Comparison of ENCODE assay signal across 8 cellular contexts in genomic region chr11:133945087-133945974, GRCh38. TPM values are rescaled to one million over a fixed set of nuclear protein-coding genes. Genes with fewer than 3 reads are reported as not detected.
A peak's percentile ranks its signal among the peaks of the same experiment; 100 is the strongest.
DNase-seq lines count a peak whose midpoint lies in the region; ATAC-seq, FAIRE-seq and TF ChIP-seq lines count a peak whose summit lies in the region.

No MANE protein-coding gene starts in this region.

- TF ChIP-seq CTCF in kidney (IDR thresholded peaks at IDR 0.05; ENCODE audit: borderline replicate concordance, extremely low read depth, insufficient read depth) (no peak), RWPE1 (conservative IDR thresholded peaks at IDR 0.05; ENCODE audit: low read depth) (no peak)

- no peaks in the 10 kb centered on the region for H3K36me3 ChIP-seq in kidney (ENCODE audit: control insufficient read depth in 1 of 2, insufficient read depth in 2 of 2, low read length in 2 of 2)

- ATAC-seq in SK-N-SH treated with all-trans-retinoic acid at 6 μM for 48 hours (peak; percentile 21; the same call in 1 of the 3 replicates), HG02870 (IDR thresholded peaks at IDR 0.05; ENCODE audit: unreplicated experiment) (no peak)

- H3K9me3 ChIP-seq in kidney (ENCODE audit: control insufficient read depth in 1 of 2, low read length in 2 of 2), result no peaks in the 10 kb centered on the region

- intact Hi-C loops in kidney (cut with DNase I), result no loop called here

- H3K4me3 ChIP-seq in kidney (ENCODE audit: low read length in 2 of 2), result no peak overlapping the region

- no peaks in the 10 kb centered on the region for H3K4me1 ChIP-seq in kidney (ENCODE audit: control insufficient read depth in 1 of 2, insufficient read depth in 1 of 2, low read depth in 1 of 2, low read length in 2 of 2)

- H3K27ac ChIP-seq in kidney (ENCODE audit: low read depth in 2 of 2, low read length in 2 of 2) (no peak overlapping the region), RWPE1 (no peak overlapping the region)

- FAIRE-seq in kidney (lab: Jason Lieb, UNC), result no peak

- POLR2A ChIA-PET in RWPE1 (lab: Yijun Ruan, JAX; ENCODE audit: low non-redundant PET), result no interaction called here

- CTCF ChIA-PET in RWPE1 (lab: Yijun Ruan, JAX), result interaction anchor here (0.6 kb wide), 1 partner anchor 100 kb away, joined by 4 read pairs; no protein-coding TSS in a partner anchor

- peak; percentile 81 for DNase-seq in activated effector memory CD4-positive, alpha-beta T cell treated with Interleukin-2 at 50 U/mL for 16 hours
- DNase-seq in kidney, result peak; percentile 72
- DNase-seq in stimulated activated CD8-positive, alpha-beta memory T cell treated with anti-CD3 and anti-CD28 coated beads, Interleukin-7, amount 100 ng/mL, for 48 hours (ENCODE audit: extremely low read depth in 1 of 2, low read depth in 1 of 2), result peak; percentile 81 to 88
- DNase-seq in SIG-M5 (lab: John Stamatoyannopoulos, UW), result no peak
- DNase-seq in amniotic stem cell (lab: John Stamatoyannopoulos, UW), result no peak
- no peak for DNase-seq in RWPE1 (ENCODE audit: low spot score)

- no peak overlapping the region for H3K9ac ChIP-seq in kidney (ENCODE audit: low read length in 2 of 2)

TF ChIP-seq in SK-N-SH treated with all-trans-retinoic acid at 6 μM for 48 hours, 23 proteins besides CTCF, POLR2A, EP300 and RAD21:
- TF ChIP-seq ZNF70 (CRISPR knock-in tag; IDR thresholded peaks at IDR 0.05), result 0 out of 2 replicates have a peak, but pooled peaks have one; percentile 15
- TF ChIP-seq RARB (CRISPR knock-in tag; IDR thresholded peaks at IDR 0.05), result no peak

RNA-seq across cellular contexts. Expression of gene IGSF9B, which starts 11.4 kb away (rescaled TPM):
- total RNA-seq in kidney, result 10.4 TPM
- 0.86 TPM for polyA plus RNA-seq in kidney (ENCODE audit: insufficient read depth, low read depth, low replicate concordance)

Comparison
In these comparisons a context has a peak if more than half of its experiments do, and no peak if none do; other contexts are left out.
1. DNase-seq: peak in activated effector memory CD4-positive, alpha-beta T cell treated with Interleukin-2 at 50 U/mL for 16 hours (single experiment), kidney (single experiment) and stimulated activated CD8-positive, alpha-beta memory T cell treated with anti-CD3 and anti-CD28 coated beads, Interleukin-7, amount 100 ng/mL, for 48 hours (2 of 2); none in SIG-M5 (single experiment), amniotic stem cell (single experiment) and RWPE1 (single experiment).